ENCODE assay signal across 36 cellular contexts in genomic region chr22:26433805-26434204, GRCh38.
"Had no signal": no experiment of that assay in that cellular context is flagged by ENCODE, and none has a peak within 500 bp of the region (broad histone marks: within the 10 kb centered on the region; RNA-seq: fewer than 3 reads in every experiment).

No MANE protein-coding gene starts in this region.

- H3K9me3 ChIP-seq: adrenal gland, breast epithelium, esophagus squamous epithelium, gastroesophageal sphincter, heart right ventricle had no signal

- H3K27ac Mint-ChIP-seq: activated CD4-positive, alpha-beta memory T cell treated with anti-CD3 and anti-CD28 coated beads for 36 hours; activated CD4-positive, alpha-beta T cell treated with anti-CD3 and anti-CD28 coated beads for 36 hours; activated CD4-positive, alpha-beta T cell treated with anti-CD3 and anti-CD28 coated beads, Interleukin-2, amount 10 ng/mL, durations not matched to agents 24 days and 14 days; activated CD8-positive, alpha-beta memory T cell treated with anti-CD3 and anti-CD28 coated beads, Interleukin-2, amount 10 ng/mL, durations not matched to agents 7 days and 5 days; activated CD8-positive, alpha-beta T cell treated with anti-CD3 and anti-CD28 coated beads, Interleukin-2, amount 10 ng/mL, durations not matched to agents 7 days and 5 days; activated naive CD4-positive, alpha-beta T cell treated with anti-CD3 and anti-CD28 coated beads for 36 hours; activated naive CD4-positive, alpha-beta T cell treated with anti-CD3 and anti-CD28 coated beads, Interleukin-2, amount 50 U/mL, for 24 hours; activated naive CD8-positive, alpha-beta T cell treated with anti-CD3 and anti-CD28 coated beads, Interleukin-2, amount 50 U/mL, for 24 hours; activated T-helper 1 cell treated with anti-CD3 and anti-CD28 coated beads, Interleukin-12 subunit alpha, Interleukin-12 subunit beta, Interleukin-2, Interleukin-4 antibody, amounts not matched to agents 30 ng/mL and 10 ng/mL and 1 ng/mL, durations not matched to agents 14 hours and 24 hours and 36 hours; activated T-helper 2 cell treated with anti-CD3 and anti-CD28 coated beads, Interferon-gamma antibody, Interleukin-2, Interleukin-4, amounts not matched to agents 10 μg/mL and 5 μg/mL and 100 μg/mL, durations not matched to agents 14 hours and 24 hours and 36 hours; brain; dendritic cell treated with granulocyte-macrophage colony-stimulating factor and Interleukin-4, amounts not matched to agents 40 ng/mL and 50 ng/mL, for 4 days; effector memory CD8-positive, alpha-beta T cell; T-cell had no signal

- H3K4me1 ChIP-seq: adrenal gland, breast epithelium had no signal

- DNase-seq: activated CD4-positive, alpha-beta memory T cell treated with anti-CD3 and anti-CD28 coated beads for 36 hours; activated CD4-positive, alpha-beta T cell treated with anti-CD3 and anti-CD28 coated beads for 36 hours; activated CD4-positive, alpha-beta T cell treated with anti-CD3 and anti-CD28 coated beads, Interleukin-2, amount 10 ng/mL, durations not matched to agents 24 days and 14 days; activated CD4-positive, CD25-positive, alpha-beta regulatory T cell; activated CD4-positive, CD25-positive, alpha-beta regulatory T cell treated with anti-CD3 and anti-CD28 coated beads, Interleukin-2, amount 50 U/mL, for 72 hours; activated CD8-positive, alpha-beta memory T cell treated with anti-CD3 and anti-CD28 coated beads, Interleukin-2, amount 10 ng/mL, durations not matched to agents 7 days and 5 days; activated CD8-positive, alpha-beta memory T cell treated with anti-CD3 and anti-CD28 coated beads, Interleukin-2, amount 50 U/mL, for 4 hours; activated CD8-positive, alpha-beta T cell treated with anti-CD3 and anti-CD28 coated beads, Interleukin-2, amount 10 ng/mL, durations not matched to agents 7 days and 5 days; activated effector memory CD4-positive, alpha-beta T cell treated with anti-CD3 and anti-CD28 coated beads, Interleukin-2, amount 50 U/mL, for 16 hours; activated naive CD4-positive, alpha-beta T cell treated with anti-CD3 and anti-CD28 coated beads for 36 hours; activated naive CD8-positive, alpha-beta T cell treated with anti-CD3 and anti-CD28 coated beads for 36 hours; activated naive CD8-positive, alpha-beta T cell treated with anti-CD3 and anti-CD28 coated beads, Interleukin-2, amount 50 U/mL, for 24 hours; activated T-cell treated with anti-CD3 and anti-CD28 coated beads, Interleukin-2, amount 50 U/mL, for 1 hour; activated T-cell treated with anti-CD3 and anti-CD28 coated beads, Interleukin-2, amount 50 U/mL, for 48 hours; adrenal gland; amygdala; aorta; dorsolateral prefrontal cortex; effector memory CD8-positive, alpha-beta T cell; esophagus squamous epithelium; foreskin melanocyte; heart right ventricle; T-cell; T-helper 2 cell had no signal

- H3K36me3 ChIP-seq: adrenal gland, breast epithelium, cardiac muscle cell, esophagus squamous epithelium, gastroesophageal sphincter had no signal

- H3K36me3 Mint-ChIP-seq: activated naive CD4-positive, alpha-beta T cell treated with anti-CD3 and anti-CD28 coated beads, Interleukin-2, amount 50 U/mL, for 24 hours had no signal

- FAIRE-seq: endothelial cell of umbilical vein had no signal

- ATAC-seq: activated CD4-positive, alpha-beta T cell treated with anti-CD3 and anti-CD28 coated beads for 36 hours; activated CD8-positive, alpha-beta memory T cell treated with anti-CD3 and anti-CD28 coated beads, Interleukin-2, amount 10 ng/mL, durations not matched to agents 7 days and 5 days; activated CD8-positive, alpha-beta T cell treated with anti-CD3 and anti-CD28 coated beads, Interleukin-2, amount 10 ng/mL, durations not matched to agents 7 days and 5 days; activated naive CD8-positive, alpha-beta T cell treated with anti-CD3 and anti-CD28 coated beads, Interleukin-2, amount 50 U/mL, for 24 hours; effector memory CD8-positive, alpha-beta T cell; gastroesophageal sphincter; heart right ventricle; T-cell had no signal

- H3K27ac ChIP-seq: adrenal gland, breast epithelium, cardiac muscle cell, coronary artery, epithelial cell of prostate, esophagus squamous epithelium, gastroesophageal sphincter, heart right ventricle had no signal

- H3K4me3 ChIP-seq: adrenal gland, breast epithelium, cardiac muscle cell, coronary artery, esophagus squamous epithelium, gastroesophageal sphincter, heart right ventricle had no signal

- H3K9me3 Mint-ChIP-seq: activated CD4-positive, alpha-beta memory T cell treated with anti-CD3 and anti-CD28 coated beads for 36 hours; activated CD4-positive, alpha-beta T cell treated with anti-CD3 and anti-CD28 coated beads, Interleukin-2, amount 10 ng/mL, durations not matched to agents 24 days and 14 days; activated naive CD4-positive, alpha-beta T cell treated with anti-CD3 and anti-CD28 coated beads for 36 hours; activated naive CD4-positive, alpha-beta T cell treated with anti-CD3 and anti-CD28 coated beads, Interleukin-2, amount 50 U/mL, for 24 hours; activated naive CD8-positive, alpha-beta T cell treated with anti-CD3 and anti-CD28 coated beads for 36 hours; activated naive CD8-positive, alpha-beta T cell treated with anti-CD3 and anti-CD28 coated beads, Interleukin-2, amount 50 U/mL, for 24 hours; activated T-helper 1 cell treated with anti-CD3 and anti-CD28 coated beads, Interleukin-12 subunit alpha, Interleukin-12 subunit beta, Interleukin-2, Interleukin-4 antibody, amounts not matched to agents 30 ng/mL and 10 ng/mL and 1 ng/mL, durations not matched to agents 14 hours and 24 hours and 36 hours; activated T-helper 2 cell treated with anti-CD3 and anti-CD28 coated beads, Interferon-gamma antibody, Interleukin-2, Interleukin-4, amounts not matched to agents 10 μg/mL and 5 μg/mL and 100 μg/mL, durations not matched to agents 14 hours and 24 hours and 36 hours; brain; central memory CD8-positive, alpha-beta T cell; dendritic cell treated with granulocyte-macrophage colony-stimulating factor and Interleukin-4, amounts not matched to agents 40 ng/mL and 50 ng/mL, for 4 days; effector memory CD8-positive, alpha-beta T cell; T-cell had no signal

- H3K27me3 ChIP-seq: adrenal gland, breast epithelium, dorsolateral prefrontal cortex had no signal

- H3K4me3 Mint-ChIP-seq: activated CD4-positive, alpha-beta memory T cell treated with anti-CD3 and anti-CD28 coated beads for 36 hours; activated CD4-positive, alpha-beta T cell treated with anti-CD3 and anti-CD28 coated beads for 36 hours; activated CD4-positive, alpha-beta T cell treated with anti-CD3 and anti-CD28 coated beads, Interleukin-2, amount 10 ng/mL, durations not matched to agents 24 days and 14 days; activated CD8-positive, alpha-beta memory T cell treated with anti-CD3 and anti-CD28 coated beads, Interleukin-2, amount 10 ng/mL, durations not matched to agents 7 days and 5 days; activated CD8-positive, alpha-beta T cell treated with anti-CD3 and anti-CD28 coated beads, Interleukin-2, amount 10 ng/mL, durations not matched to agents 7 days and 5 days; activated naive CD4-positive, alpha-beta T cell treated with anti-CD3 and anti-CD28 coated beads for 36 hours; activated naive CD4-positive, alpha-beta T cell treated with anti-CD3 and anti-CD28 coated beads, Interleukin-2, amount 50 U/mL, for 24 hours; activated naive CD8-positive, alpha-beta T cell treated with anti-CD3 and anti-CD28 coated beads for 36 hours; activated naive CD8-positive, alpha-beta T cell treated with anti-CD3 and anti-CD28 coated beads, Interleukin-2, amount 50 U/mL, for 24 hours; activated T-helper 1 cell treated with anti-CD3 and anti-CD28 coated beads, Interleukin-12 subunit alpha, Interleukin-12 subunit beta, Interleukin-2, Interleukin-4 antibody, amounts not matched to agents 30 ng/mL and 10 ng/mL and 1 ng/mL, durations not matched to agents 14 hours and 24 hours and 36 hours; brain; central memory CD8-positive, alpha-beta T cell; dendritic cell treated with granulocyte-macrophage colony-stimulating factor and Interleukin-4, amounts not matched to agents 40 ng/mL and 50 ng/mL, for 4 days; effector memory CD8-positive, alpha-beta T cell; T-cell had no signal

- H3K27me3 Mint-ChIP-seq: activated CD4-positive, alpha-beta memory T cell treated with anti-CD3 and anti-CD28 coated beads for 36 hours; activated CD4-positive, alpha-beta T cell treated with anti-CD3 and anti-CD28 coated beads for 36 hours; activated CD4-positive, alpha-beta T cell treated with anti-CD3 and anti-CD28 coated beads, Interleukin-2, amount 10 ng/mL, durations not matched to agents 24 days and 14 days; activated CD8-positive, alpha-beta memory T cell treated with anti-CD3 and anti-CD28 coated beads, Interleukin-2, amount 10 ng/mL, durations not matched to agents 7 days and 5 days; activated naive CD4-positive, alpha-beta T cell treated with anti-CD3 and anti-CD28 coated beads, Interleukin-2, amount 50 U/mL, for 24 hours; activated naive CD8-positive, alpha-beta T cell treated with anti-CD3 and anti-CD28 coated beads for 36 hours; activated naive CD8-positive, alpha-beta T cell treated with anti-CD3 and anti-CD28 coated beads, Interleukin-2, amount 50 U/mL, for 24 hours; central memory CD8-positive, alpha-beta T cell; dendritic cell treated with granulocyte-macrophage colony-stimulating factor and Interleukin-4, amounts not matched to agents 40 ng/mL and 50 ng/mL, for 4 days; effector memory CD8-positive, alpha-beta T cell; T-cell had no signal
